ENCODE assay signal across 34 cellular contexts in the genomic region with DNA sequence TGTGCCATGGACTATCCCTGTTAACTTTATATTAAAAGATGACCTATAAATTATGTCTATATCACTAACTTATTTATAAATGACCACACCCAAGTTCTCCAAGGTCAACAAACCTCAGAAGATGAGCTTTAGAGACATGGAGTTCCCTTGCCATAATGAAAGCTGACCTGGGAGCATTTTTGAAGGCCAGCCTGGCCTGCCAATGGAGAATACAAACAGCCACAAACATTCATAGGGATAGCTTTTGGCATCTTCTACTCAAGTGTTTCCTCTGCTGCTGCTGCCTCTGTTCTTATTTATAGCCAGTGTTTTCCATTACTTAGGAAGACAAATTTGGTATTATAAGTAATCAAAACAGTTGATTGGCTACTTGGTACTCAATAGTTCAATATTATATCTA.
"Had no signal": no experiment of that assay in that cellular context is flagged by ENCODE, and none has a peak within 500 bp of the region (broad histone marks: within the 10 kb centered on the region; RNA-seq: fewer than 3 reads in every experiment).

No MANE protein-coding gene starts in this region.

- H3K27me3 ChIP-seq: MG63 had no signal

- H3K9ac ChIP-seq: KMS-11 had no signal

- DNase-seq: Karpas-422, Kasumi-1, MG63, MM.1S, MV-4-11, NCI-H1048, NCI-H1092, NCI-H1092 treated with DMSO at 0.1 percent for 48 hours, NCI-H1105, NCI-H1105 treated with DMSO at 0.1 percent for 48 hours, NCI-H1417, NCI-H1417 treated with DMSO at 0.1 percent for 48 hours, NCI-H1436, NCI-H1436 treated with DMSO at 0.1 percent for 48 hours, NCI-H146, NCI-H1694, NCI-H1694 treated with DMSO at 0.1 percent for 48 hours, NCI-H187, NCI-H187 treated with DMSO at 0.1 percent for 48 hours, NCI-H1930, NCI-H2029, NCI-H2029 treated with DMSO at 0.1 percent for 48 hours, NCI-H2081, NCI-H2081 treated with DMSO at 0.1 percent for 48 hours, NCI-H2107, NCI-H2171, NCI-H2171 treated with DMSO at 0.1 percent for 48 hours, NCI-H2227 treated with DMSO at 0.1 percent for 48 hours, NCI-H226, NCI-H345, NCI-H446, NCI-H446 treated with DMSO at 0.1 percent for 48 hours, NCI-H510A had no signal

- H3K4me3 ChIP-seq: MG63 had no signal

- H3K27ac ChIP-seq: KMS-11 had no signal

- H3K36me3 ChIP-seq: MG63 had no signal

- H3K9me3 ChIP-seq: MG63 had no signal
